Comparison of ENCODE assay signal across 24 cellular contexts in genomic region chr9:107138261-107138992, GRCh38.
DNase-seq lines count a peak whose midpoint lies in the region; FAIRE-seq and TF ChIP-seq lines count a peak whose summit lies in the region.
"Had no signal": no experiment of that assay in that cellular context is flagged by ENCODE, and none has a peak within 500 bp of the region (broad histone marks: within the 10 kb centered on the region; RNA-seq: fewer than 3 reads in every experiment).

No MANE protein-coding gene starts in this region.

- no peaks in the 10 kb centered on the region for H3K4me1 Mint-ChIP-seq in astrocyte (ENCODE audit: low read depth, unreplicated experiment)
- H3K4me1 Mint-ChIP-seq: activated naive CD8-positive, alpha-beta T cell treated with anti-CD3 and anti-CD28 coated beads for 36 hours; central memory CD8-positive, alpha-beta T cell; stimulated activated memory B cell treated with anti-CD40 and anti-IgM and Interleukin-4, amounts not matched to agents 10 μg/mL and 1 μg/mL and 100 μg/mL, for 72 hours had no signal

- TF ChIP-seq POLR2A in suprapubic skin (IDR thresholded peaks at IDR 0.05): no peak

- H3K4me2 ChIP-seq in astrocyte (ENCODE audit: low read length): no peak overlapping the region

- no peak overlapping the region for H3K27ac Mint-ChIP-seq in astrocyte (ENCODE audit: unreplicated experiment)
- H3K27ac Mint-ChIP-seq: activated naive CD8-positive, alpha-beta T cell treated with anti-CD3 and anti-CD28 coated beads for 36 hours; CD4-positive, alpha-beta T cell; stimulated activated memory B cell treated with anti-CD40 and anti-IgM and Interleukin-4, amounts not matched to agents 10 μg/mL and 1 μg/mL and 100 μg/mL, for 72 hours had no signal

- H3K27ac ChIP-seq in astrocyte (ENCODE audit: low read depth, low read length): no peak overlapping the region
- H3K27ac ChIP-seq in suprapubic skin: no peak overlapping the region
- no peak overlapping the region for H3K27ac ChIP-seq in dorsolateral prefrontal cortex
- H3K27ac ChIP-seq: VCaP had no signal

- DNase-seq in EL (peak; percentile 26), astrocyte (ENCODE audit: low read depth) (peak; percentile 10), iris pigment epithelial cell (ENCODE audit: low read depth) (peak; percentile 10), renal cortical epithelial cell (ENCODE audit: low read depth) (peak; percentile 66), suprapubic skin (ENCODE audit: low spot score in 2 of 2) (no peak), SW 1271 (lab: John Stamatoyannopoulos, UW) (no peak), dorsolateral prefrontal cortex (no peak), NCI-H510A (lab: John Stamatoyannopoulos, UW) (no peak)
- DNase-seq: activated CD4-positive, alpha-beta T cell treated with anti-CD3 and anti-CD28 coated beads for 4 hours; activated effector memory CD4-positive, alpha-beta T cell treated with anti-CD3 and anti-CD28 coated beads, Interleukin-2, amount 50 U/mL, for 16 hours; activated naive CD8-positive, alpha-beta T cell treated with anti-CD3 and anti-CD28 coated beads for 36 hours; activated T-cell treated with anti-CD3 and anti-CD28 coated beads for 4 hours; CD4-positive, alpha-beta T cell; left colon; NCI-H446 treated with DMSO at 0.1 percent for 48 hours; NK-92 treated with Interleukin-12 subunit alpha and Interleukin-12 subunit beta, amount 100 ng/mL, for 24 hours; stimulated activated CD4-positive, alpha-beta T cell treated with anti-CD3 and anti-CD28 coated beads, Interleukin-2, amount 100 ng/mL, for 48 hours; T-helper 9 cell had no signal

- H3K27me3 Mint-ChIP-seq in astrocyte (ENCODE audit: low read depth, unreplicated experiment): peaks cover 19% of the 10 kb centered on the region

- no peak overlapping the region for H3K9ac ChIP-seq in astrocyte (ENCODE audit: low read length)

- H3K4me1 ChIP-seq in astrocyte (ENCODE audit: insufficient read depth, low read length) (no peaks in the 10 kb centered on the region), suprapubic skin (peaks cover 12% of the 10 kb centered on the region)

- intact Hi-C loops in dorsolateral prefrontal cortex (cut with DNase I): loop anchor here in 1 of 2 donors (2.0 kb wide), 1 partner anchor 34 kb away; no protein-coding TSS in a partner anchor

- TF ChIP-seq CTCF in astrocyte (IDR thresholded peaks at IDR 0.05; ENCODE audit: insufficient read depth, low read depth, low read length) (no peak), suprapubic skin (IDR thresholded peaks at IDR 0.05) (no peak), dorsolateral prefrontal cortex (IDR thresholded peaks at IDR 0.05 in 54 of 56, conservative IDR thresholded peaks at IDR 0.05 in 2 of 56; ENCODE audit: low read depth in 1 of 56, partially characterized antibody in 56 of 56) (no peak)

- H3K36me3 ChIP-seq in astrocyte (ENCODE audit: insufficient read depth, low read length) (no peaks in the 10 kb centered on the region), suprapubic skin (no peaks in the 10 kb centered on the region)

- 43% methylated on average over 4 of the region's 5 CpGs for whole genome bisulfite sequencing in suprapubic skin

- FAIRE-seq in astrocyte (lab: Jason Lieb, UNC): no peak
- FAIRE-seq: A204.1, GM12891, urothelium cell line had no signal

- no peaks in the 10 kb centered on the region for H3K79me2 ChIP-seq in astrocyte (ENCODE audit: insufficient read depth, low read length)

- H2AFZ ChIP-seq in astrocyte (ENCODE audit: low read depth, low read length): no peak overlapping the region

- H3K4me3 ChIP-seq in astrocyte (ENCODE audit: insufficient read depth, low read depth, low read length): no peak overlapping the region
- H3K4me3 ChIP-seq in suprapubic skin: no peak overlapping the region
- no peak overlapping the region for H3K4me3 ChIP-seq in dorsolateral prefrontal cortex

- TF ChIP-seq EP300 in suprapubic skin (IDR thresholded peaks at IDR 0.05): no peak

- H3K9me3 ChIP-seq in astrocyte (ENCODE audit: insufficient read depth, low read depth, low read length) (no peaks in the 10 kb centered on the region), suprapubic skin (no peaks in the 10 kb centered on the region)

- peaks cover 3% of the 10 kb centered on the region for H3K9me3 Mint-ChIP-seq in astrocyte (ENCODE audit: unreplicated experiment)
- H3K9me3 Mint-ChIP-seq: activated naive CD8-positive, alpha-beta T cell treated with anti-CD3 and anti-CD28 coated beads for 36 hours; CD4-positive, alpha-beta T cell; central memory CD8-positive, alpha-beta T cell; stimulated activated memory B cell treated with anti-CD40 and anti-IgM and Interleukin-4, amounts not matched to agents 10 μg/mL and 1 μg/mL and 100 μg/mL, for 72 hours had no signal

- H4K20me1 ChIP-seq in astrocyte (ENCODE audit: insufficient read depth, low read length): no peaks in the 10 kb centered on the region

- H3K27me3 ChIP-seq in astrocyte (ENCODE audit: insufficient read depth, low read length) (no peaks in the 10 kb centered on the region), suprapubic skin (no peaks in the 10 kb centered on the region), dorsolateral prefrontal cortex (no peaks in the 10 kb centered on the region)

- H3K4me3 Mint-ChIP-seq in astrocyte (ENCODE audit: unreplicated experiment): no peak overlapping the region
- H3K4me3 Mint-ChIP-seq: activated naive CD8-positive, alpha-beta T cell treated with anti-CD3 and anti-CD28 coated beads for 36 hours; CD4-positive, alpha-beta T cell; central memory CD8-positive, alpha-beta T cell; stimulated activated memory B cell treated with anti-CD40 and anti-IgM and Interleukin-4, amounts not matched to agents 10 μg/mL and 1 μg/mL and 100 μg/mL, for 72 hours had no signal

- no peaks in the 10 kb centered on the region for H3K36me3 Mint-ChIP-seq in astrocyte (ENCODE audit: low read depth, unreplicated experiment)
- H3K36me3 Mint-ChIP-seq: activated naive CD8-positive, alpha-beta T cell treated with anti-CD3 and anti-CD28 coated beads for 36 hours; stimulated activated memory B cell treated with anti-CD40 and anti-IgM and Interleukin-4, amounts not matched to agents 10 μg/mL and 1 μg/mL and 100 μg/mL, for 72 hours had no signal

Comparison
In these comparisons a context has a peak if more than half of its experiments do, and no peak if none do; other contexts are left out.
1. DNase-seq: peak in EL (single experiment), astrocyte (single experiment), iris pigment epithelial cell (single experiment) and renal cortical epithelial cell (single experiment); none in suprapubic skin (0 of 2), SW 1271 (0 of 2), dorsolateral prefrontal cortex (0 of 10) and NCI-H510A (single experiment).